ENCODE assay signal across 8 cellular contexts in the genomic region with DNA sequence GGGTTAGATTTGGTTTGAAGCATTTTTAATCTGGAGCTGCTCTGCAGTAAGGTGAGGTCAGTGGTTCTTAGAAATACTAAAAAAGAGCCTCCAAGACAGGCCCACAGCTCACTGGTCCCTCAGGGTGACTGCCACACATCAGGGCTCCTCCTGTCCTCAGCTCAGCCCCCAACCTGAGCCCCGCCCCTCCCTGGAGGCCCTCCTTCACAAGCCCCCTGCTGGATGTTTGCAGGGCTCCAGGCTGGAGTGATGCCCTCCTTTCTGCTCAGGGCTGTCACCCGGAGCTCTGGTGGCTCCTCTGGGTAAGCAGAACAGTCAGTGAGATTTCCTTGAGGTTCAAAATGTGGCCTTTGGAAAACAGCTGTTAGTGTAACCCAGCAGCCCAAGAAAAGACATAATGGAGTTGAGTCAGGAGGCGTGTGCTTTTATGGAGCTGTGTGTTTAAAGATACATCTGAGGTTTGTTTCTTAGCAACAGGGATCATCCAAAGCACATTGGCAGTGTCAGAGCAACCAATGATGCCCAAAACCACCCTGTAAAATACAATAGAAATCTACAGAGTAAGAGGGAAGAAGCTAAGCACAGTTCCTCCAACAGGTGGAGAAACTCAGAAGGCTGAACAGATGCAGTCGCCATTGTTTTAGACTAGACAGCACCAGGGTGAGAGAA. TPM values are rescaled to one million over a fixed set of nuclear protein-coding genes. Genes with fewer than 3 reads are reported as not detected.
A peak's percentile ranks its signal among the peaks of the same experiment; 100 is the strongest.
DNase-seq lines count a peak whose midpoint lies in the region; ATAC-seq and TF ChIP-seq lines count a peak whose summit lies in the region.

No MANE protein-coding gene starts in this region.

- H3K9me3 ChIP-seq in BE2C = no peaks in the 10 kb centered on the region
- no peaks in the 10 kb centered on the region for H3K9me3 ChIP-seq in SK-N-SH
- no peaks in the 10 kb centered on the region for H3K9me3 ChIP-seq in hepatocyte (ENCODE audit: low read depth)

- peak; percentile 63 for DNase-seq in BE2C
- DNase-seq in SK-N-SH = peak; percentile 72
- peak; percentile 20 for DNase-seq in hepatocyte (ENCODE audit: low spot score)
- DNase-seq in NCI-H1048 (lab: John Stamatoyannopoulos, UW) = no peak
- DNase-seq in middle frontal gyrus (ENCODE audit: extremely low spot score, low spot score) = no peak

- H4K20me1 ChIP-seq in SK-N-SH (ENCODE audit: insufficient read depth) (no peaks in the 10 kb centered on the region), hepatocyte (ENCODE audit: insufficient read depth, poor library complexity, severe bottlenecking) (no peaks in the 10 kb centered on the region)

- no peak for TF ChIP-seq RAD21 in SK-N-SH (IDR thresholded peaks at IDR 0.05; ENCODE audit: low read length)

- H3K9ac ChIP-seq in SK-N-SH = no peak overlapping the region

- TF ChIP-seq EP300 in SK-N-SH (IDR thresholded peaks at IDR 0.05; ENCODE audit: borderline replicate concordance in 1 of 2, low read depth in 1 of 2, low read length in 1 of 2) = no peak

- peak; percentile 62 for ATAC-seq in GM18867 (IDR thresholded peaks at IDR 0.05; ENCODE audit: unreplicated experiment)
- ATAC-seq in GM21576 (IDR thresholded peaks at IDR 0.05; ENCODE audit: unreplicated experiment) = no peak
- ATAC-seq in GM21528 (IDR thresholded peaks at IDR 0.05; ENCODE audit: low FRiP score, unreplicated experiment) = no peak

- H3K27me3 ChIP-seq in BE2C (peaks cover 4% of the 10 kb centered on the region; the same call in 1 of the 2 replicates), SK-N-SH (ENCODE audit: insufficient read depth) (peaks cover 9% of the 10 kb centered on the region; the same call in 1 of the 2 replicates), hepatocyte (peaks cover 7% of the 10 kb centered on the region)

- TF ChIP-seq CTCF in BE2C (IDR thresholded peaks at IDR 0.05; ENCODE audit: low read depth, low read length) = peak; percentile 55
- TF ChIP-seq CTCF in SK-N-SH (IDR thresholded peaks at IDR 0.05) = peak; percentile 41; the same call in 1 of the 2 replicates
- TF ChIP-seq CTCF in hepatocyte (IDR thresholded peaks at IDR 0.05; ENCODE audit: poor library complexity) = no peak

- CTCF ChIA-PET in SK-N-SH (lab: Yijun Ruan, JAX) = interaction anchor here (0.7 to 5.0 kb wide), 9 partner anchors 11 to 145 kb away, joined by 3 to 45 read pairs (median 4); a partner anchor contains a TSS

- no peaks in the 10 kb centered on the region for H3K79me2 ChIP-seq in SK-N-SH (ENCODE audit: insufficient read depth)
- H3K79me2 ChIP-seq in hepatocyte = no peaks in the 10 kb centered on the region

- no peak overlapping the region for H3K4me2 ChIP-seq in SK-N-SH
- no peak overlapping the region for H3K4me2 ChIP-seq in hepatocyte

- no peaks in the 10 kb centered on the region; the same call in 1 of the 2 replicates for H3K4me1 ChIP-seq in BE2C
- peaks cover 0 to 2% of the 10 kb centered on the region in 2 experiments; a peak in 1 of 4 replicates for H3K4me1 ChIP-seq in SK-N-SH (ENCODE audit: control insufficient read depth in 1 of 2, insufficient read depth in 2 of 2, low read depth in 1 of 2, low read length in 1 of 2)
- no peaks in the 10 kb centered on the region for H3K4me1 ChIP-seq in hepatocyte (ENCODE audit: insufficient read depth)

- POLR2A ChIA-PET in SK-N-SH (lab: Yijun Ruan, JAX) = no interaction called here

- no peaks in the 10 kb centered on the region for H3K36me3 ChIP-seq in BE2C
- no peaks in the 10 kb centered on the region for H3K36me3 ChIP-seq in SK-N-SH (replicated peaks in 1 of 2; ENCODE audit: control insufficient read depth in 1 of 2, insufficient read depth in 2 of 2, low read length in 1 of 2)
- H3K36me3 ChIP-seq in hepatocyte (replicated peaks; ENCODE audit: insufficient read depth, low read depth) = no peaks in the 10 kb centered on the region

- H3K9me2 ChIP-seq in SK-N-SH (no peaks in the 10 kb centered on the region), hepatocyte (replicated peaks; ENCODE audit: insufficient read depth) (no peaks in the 10 kb centered on the region)

- no peak overlapping the region for H2AFZ ChIP-seq in SK-N-SH (ENCODE audit: low read depth)
- H2AFZ ChIP-seq in hepatocyte = no peak overlapping the region

- H3F3A ChIP-seq in SK-N-SH (replicated peaks; ENCODE audit: insufficient read depth) = no peaks in the 10 kb centered on the region

- WGBS in SK-N-SH (ENCODE audit: low lambda C conversion rate) = 39% methylated on average over 3 of the region's 4 CpGs
- WGBS in hepatocyte (ENCODE audit: low lambda C conversion rate, missing lambda C conversion rate) = 44% methylated on average over 4 of the region's 4 CpGs

- no peak overlapping the region for H3K27ac ChIP-seq in SK-N-SH (ENCODE audit: low read depth in 2 of 2, low read length in 1 of 2)
- H3K27ac ChIP-seq in hepatocyte = no peak overlapping the region

- H3K4me3 ChIP-seq in BE2C (ENCODE audit: low read depth, low read length) (no peak overlapping the region), SK-N-SH (ENCODE audit: low read depth in 2 of 2, low read length in 1 of 2) (no peak overlapping the region), hepatocyte (no peak overlapping the region)

TF ChIP-seq in SK-N-SH, 30 proteins besides CTCF, POLR2A, EP300 and RAD21 (continues in another document):
- TF ChIP-seq MXI1 (IDR thresholded peaks at IDR 0.05; ENCODE audit: low read depth, low read length) = no peak
- TF ChIP-seq EZH2phosphoT487 (IDR thresholded peaks at IDR 0.05; ENCODE audit: borderline replicate concordance, low read depth) = no peak
- TF ChIP-seq RXRA (IDR thresholded peaks at IDR 0.05; ENCODE audit: borderline replicate concordance, low read depth) = no peak
- no peak for TF ChIP-seq SMC3 (IDR thresholded peaks at IDR 0.05; ENCODE audit: low read depth, low read length)
- no peak for TF ChIP-seq CHD2 (IDR thresholded peaks at IDR 0.05; ENCODE audit: low read length, partially characterized antibody)
- no peak for TF ChIP-seq FOSL2 (IDR thresholded peaks at IDR 0.05; ENCODE audit: borderline replicate concordance, low read depth)
- TF ChIP-seq, protein P1, sequence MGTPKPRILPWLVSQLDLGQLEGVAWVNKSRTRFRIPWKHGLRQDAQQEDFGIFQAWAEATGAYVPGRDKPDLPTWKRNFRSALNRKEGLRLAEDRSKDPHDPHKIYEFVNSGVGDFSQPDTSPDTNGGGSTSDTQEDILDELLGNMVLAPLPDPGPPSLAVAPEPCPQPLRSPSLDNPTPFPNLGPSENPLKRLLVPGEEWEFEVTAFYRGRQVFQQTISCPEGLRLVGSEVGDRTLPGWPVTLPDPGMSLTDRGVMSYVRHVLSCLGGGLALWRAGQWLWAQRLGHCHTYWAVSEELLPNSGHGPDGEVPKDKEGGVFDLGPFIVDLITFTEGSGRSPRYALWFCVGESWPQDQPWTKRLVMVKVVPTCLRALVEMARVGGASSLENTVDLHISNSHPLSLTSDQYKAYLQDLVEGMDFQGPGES (IDR thresholded peaks at IDR 0.05; ENCODE audit: low read depth, low read length) = no peak
- no peak for TF ChIP-seq FOXJ3 (CRISPR knock-in tag; IDR thresholded peaks at IDR 0.05)
- TF ChIP-seq TAF1 (IDR thresholded peaks at IDR 0.05; ENCODE audit: borderline replicate concordance, low read depth, low read length) = no peak
- no peak for TF ChIP-seq NFIC (IDR thresholded peaks at IDR 0.05; ENCODE audit: borderline replicate concordance)
- TF ChIP-seq, protein P2, sequence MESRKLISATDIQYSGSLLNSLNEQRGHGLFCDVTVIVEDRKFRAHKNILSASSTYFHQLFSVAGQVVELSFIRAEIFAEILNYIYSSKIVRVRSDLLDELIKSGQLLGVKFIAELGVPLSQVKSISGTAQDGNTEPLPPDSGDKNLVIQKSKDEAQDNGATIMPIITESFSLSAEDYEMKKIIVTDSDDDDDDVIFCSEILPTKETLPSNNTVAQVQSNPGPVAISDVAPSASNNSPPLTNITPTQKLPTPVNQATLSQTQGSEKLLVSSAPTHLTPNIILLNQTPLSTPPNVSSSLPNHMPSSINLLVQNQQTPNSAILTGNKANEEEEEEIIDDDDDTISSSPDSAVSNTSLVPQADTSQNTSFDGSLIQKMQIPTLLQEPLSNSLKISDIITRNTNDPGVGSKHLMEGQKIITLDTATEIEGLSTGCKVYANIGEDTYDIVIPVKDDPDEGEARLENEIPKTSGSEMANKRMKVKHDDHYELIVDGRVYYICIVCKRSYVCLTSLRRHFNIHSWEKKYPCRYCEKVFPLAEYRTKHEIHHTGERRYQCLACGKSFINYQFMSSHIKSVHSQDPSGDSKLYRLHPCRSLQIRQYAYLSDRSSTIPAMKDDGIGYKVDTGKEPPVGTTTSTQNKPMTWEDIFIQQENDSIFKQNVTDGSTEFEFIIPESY (IDR thresholded peaks at IDR 0.05; ENCODE audit: borderline replicate concordance, low read depth) = no peak
- TF ChIP-seq, protein P3, sequence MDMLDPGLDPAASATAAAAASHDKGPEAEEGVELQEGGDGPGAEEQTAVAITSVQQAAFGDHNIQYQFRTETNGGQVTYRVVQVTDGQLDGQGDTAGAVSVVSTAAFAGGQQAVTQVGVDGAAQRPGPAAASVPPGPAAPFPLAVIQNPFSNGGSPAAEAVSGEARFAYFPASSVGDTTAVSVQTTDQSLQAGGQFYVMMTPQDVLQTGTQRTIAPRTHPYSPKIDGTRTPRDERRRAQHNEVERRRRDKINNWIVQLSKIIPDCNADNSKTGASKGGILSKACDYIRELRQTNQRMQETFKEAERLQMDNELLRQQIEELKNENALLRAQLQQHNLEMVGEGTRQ (IDR thresholded peaks at IDR 0.05; ENCODE audit: borderline replicate concordance, low read depth, low read length) = no peak
- TF ChIP-seq, protein P4, sequence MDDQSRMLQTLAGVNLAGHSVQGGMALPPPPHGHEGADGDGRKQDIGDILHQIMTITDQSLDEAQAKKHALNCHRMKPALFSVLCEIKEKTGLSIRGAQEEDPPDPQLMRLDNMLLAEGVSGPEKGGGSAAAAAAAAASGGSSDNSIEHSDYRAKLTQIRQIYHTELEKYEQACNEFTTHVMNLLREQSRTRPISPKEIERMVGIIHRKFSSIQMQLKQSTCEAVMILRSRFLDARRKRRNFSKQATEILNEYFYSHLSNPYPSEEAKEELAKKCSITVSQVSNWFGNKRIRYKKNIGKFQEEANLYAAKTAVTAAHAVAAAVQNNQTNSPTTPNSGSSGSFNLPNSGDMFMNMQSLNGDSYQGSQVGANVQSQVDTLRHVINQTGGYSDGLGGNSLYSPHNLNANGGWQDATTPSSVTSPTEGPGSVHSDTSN (IDR thresholded peaks at IDR 0.05) = no peak
- TF ChIP-seq GABPA (IDR thresholded peaks at IDR 0.05; ENCODE audit: low read depth) = no peak
- no peak for TF ChIP-seq FOXM1 (IDR thresholded peaks at IDR 0.05; ENCODE audit: low read depth)
- no peak for TF ChIP-seq MEF2A (IDR thresholded peaks at IDR 0.05; ENCODE audit: borderline replicate concordance, low read depth)

RNA-seq across cellular contexts. Expression of a gene that starts 21.4 kb away (rescaled TPM):
- not detected for polyA plus RNA-seq in BE2C (2012; ENCODE audit: insufficient read depth, insufficient read length, low read depth)
- not detected in 2 replicates for polyA plus RNA-seq in SK-N-SH (2012; rRNA removed)
- polyA plus RNA-seq in SK-N-SH (2012; cell fraction: cytosol; rRNA removed) = not detected in 2 replicates
- polyA plus RNA-seq in SK-N-SH (2012; cell fraction: nucleus; rRNA removed) = 0.01 TPM in 1 of 2 replicates, not detected in the other
- total RNA-seq in hepatocyte = 0.07 and 0.16 TPM in 2 replicates
- 0.06 TPM in 1 of 2 replicates, not detected in the other for polyA plus RNA-seq in hepatocyte

Comparison
In these comparisons a context has a peak if more than half of its experiments do, and no peak if none do; other contexts are left out.
1. DNase-seq: peak in BE2C (single experiment), SK-N-SH (single experiment) and hepatocyte (single experiment); none in NCI-H1048 (single experiment) and middle frontal gyrus (single experiment).